ENCODE assay signal across 17 cellular contexts in the genomic region with DNA sequence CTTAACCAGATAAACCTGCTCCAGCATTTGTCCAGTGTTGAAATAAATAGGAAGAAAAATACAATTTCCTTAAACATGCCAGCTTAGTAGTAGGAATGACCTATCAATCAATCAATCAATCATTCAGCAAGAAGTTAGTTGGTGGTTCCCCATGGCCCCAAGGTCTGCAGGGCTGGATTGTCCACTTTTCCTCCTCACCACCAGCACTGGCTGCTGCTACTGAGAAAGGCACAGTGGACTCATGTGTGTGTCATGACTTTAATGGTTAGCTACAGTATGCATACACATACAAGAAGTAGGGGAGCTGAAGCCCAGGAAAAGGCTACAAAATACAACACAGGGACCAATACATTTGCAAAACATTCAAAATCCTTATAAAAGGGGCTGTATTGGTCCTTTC.
"Had no signal": no experiment of that assay in that cellular context is flagged by ENCODE, and none has a peak within 500 bp of the region (broad histone marks: within the 10 kb centered on the region; RNA-seq: fewer than 3 reads in every experiment).

No MANE protein-coding gene starts in this region.

- ATAC-seq: stimulated activated memory B cell treated with anti-CD40 and anti-IgM and Interleukin-4, amounts not matched to agents 10 μg/mL and 1 μg/mL and 100 μg/mL, for 72 hours; WTC11 had no signal

- H3K27me3 Mint-ChIP-seq: stimulated activated memory B cell treated with anti-CD40 and anti-IgM and Interleukin-4, amounts not matched to agents 10 μg/mL and 1 μg/mL and 100 μg/mL, for 72 hours had no signal

- H3K27me3 ChIP-seq: esophagus muscularis mucosa, spleen had no signal

- H3K4me3 Mint-ChIP-seq: immature natural killer cell; nephron; stimulated activated memory B cell treated with anti-CD40 and anti-IgM and Interleukin-4, amounts not matched to agents 10 μg/mL and 1 μg/mL and 100 μg/mL, for 72 hours; WTC11 had no signal

- H3K4me3 ChIP-seq: esophagus muscularis mucosa, left ventricle myocardium inferior, spleen had no signal

- H3K27ac Mint-ChIP-seq: nephron, WTC11 had no signal

- H3K9me3 Mint-ChIP-seq: immature natural killer cell; nephron; stimulated activated memory B cell treated with anti-CD40 and anti-IgM and Interleukin-4, amounts not matched to agents 10 μg/mL and 1 μg/mL and 100 μg/mL, for 72 hours; WTC11 had no signal

- H3K9me3 ChIP-seq: esophagus muscularis mucosa, left ventricle myocardium inferior, spleen had no signal

- DNase-seq: activated CD4-positive, alpha-beta T cell treated with anti-CD3 and anti-CD28 coated beads for 4 hours; activated CD8-positive, alpha-beta memory T cell treated with anti-CD3 and anti-CD28 coated beads for 24 hours; activated naive CD4-positive, alpha-beta T cell; cerebellar nuclear complex; effector CD4-positive, alpha-beta T cell; immature natural killer cell; kidney glomerular epithelial cell; left ventricle myocardium inferior; mammary epithelial cell; midbrain; nucleus accumbens; spleen; stimulated activated CD4-positive, alpha-beta T cell treated with anti-CD3 and anti-CD28 coated beads, Interleukin-4, amount 100 ng/mL, for 4 hours had no signal

- H3K27ac ChIP-seq: esophagus muscularis mucosa, left ventricle myocardium inferior, spleen had no signal
